In the genomic region with DNA sequence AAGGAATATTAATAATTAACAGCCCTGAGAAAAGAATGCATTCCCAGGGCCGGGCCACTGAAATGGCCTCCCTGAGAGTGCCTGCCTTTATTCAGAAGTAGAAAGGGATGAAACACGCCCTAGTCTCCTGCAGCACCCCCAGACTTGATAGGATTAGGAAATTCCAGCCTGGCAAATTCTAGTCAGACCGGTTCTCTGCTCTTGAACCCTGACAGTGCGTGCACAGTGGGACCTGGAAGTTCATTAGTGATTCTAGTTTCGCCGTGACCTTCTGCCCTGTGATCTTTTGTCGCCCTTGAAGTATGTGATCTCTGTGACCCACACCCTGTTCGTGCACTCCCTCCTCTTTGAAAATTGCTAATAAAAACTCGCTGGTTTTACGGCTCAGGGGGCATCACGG, we compare ENCODE assay signal across 12 cellular contexts. TPM values are rescaled to one million over a fixed set of nuclear protein-coding genes. Genes with fewer than 3 reads are reported as not detected.
DNase-seq lines count a peak whose midpoint lies in the region; FAIRE-seq and TF ChIP-seq lines count a peak whose summit lies in the region.
"Had no signal": no experiment of that assay in that cellular context is flagged by ENCODE, and none has a peak within 500 bp of the region (broad histone marks: within the 10 kb centered on the region; RNA-seq: fewer than 3 reads in every experiment).

No MANE protein-coding gene starts in this region.

- no peak overlapping the region for H3K27ac ChIP-seq in BLaER1 treated with 17β-estradiol and CSF1 and Interleukin-3, amounts not matched to agents 10 nM and 100 nM
- H3K27ac ChIP-seq in kidney (ENCODE audit: low read depth in 2 of 2, low read length in 2 of 2) = peak overlapping the region; percentile 1 to 57
- H3K27ac ChIP-seq: cardiac muscle cell, foreskin keratinocyte had no signal

- FAIRE-seq in kidney (lab: Jason Lieb, UNC) = no peak

- H3K9me3 ChIP-seq in BLaER1 treated with 17β-estradiol and CSF1 and Interleukin-3, amounts not matched to agents 10 nM and 100 nM (replicated peaks in 1 of 11) = 0 out of 22 replicates have a peak, but pooled peaks cover 0 to 3% (median 0%) of the 10 kb centered on the region in 11 experiments
- no peaks in the 10 kb centered on the region for H3K9me3 ChIP-seq in kidney (ENCODE audit: control insufficient read depth in 1 of 2, low read length in 2 of 2)
- H3K9me3 ChIP-seq: SK-N-SH had no signal

- peaks cover 13 to 25% (median 24%) of the 10 kb centered on the region in 11 experiments; a peak in 21 of 22 replicates for H4K20me1 ChIP-seq in BLaER1 treated with 17β-estradiol and CSF1 and Interleukin-3, amounts not matched to agents 10 nM and 100 nM

- H3K4me1 ChIP-seq in BLaER1 treated with 17β-estradiol and CSF1 and Interleukin-3, amounts not matched to agents 10 nM and 100 nM = peaks cover 54 to 79% (median 72%) of the 10 kb centered on the region in 10 experiments
- H3K4me1 ChIP-seq in kidney (ENCODE audit: control insufficient read depth in 1 of 2, insufficient read depth in 1 of 2, low read depth in 1 of 2, low read length in 2 of 2) = peaks cover 7 to 20% of the 10 kb centered on the region in 2 donors

- peak; percentile 56 for DNase-seq in NCI-H345 (lab: John Stamatoyannopoulos, UW)
- no peak for DNase-seq in kidney
- no peak for DNase-seq in activated CD4-positive, CD25-positive, alpha-beta regulatory T cell treated with anti-CD3 and anti-CD28 coated beads, Interleukin-2, amount 50 U/mL, for 72 hours
- DNase-seq in NOMO-1 treated with DMSO at 0.1 percent for 48 hours (lab: John Stamatoyannopoulos, UW; ENCODE audit: unreplicated experiment) = no peak
- DNase-seq in SKM-1 treated with dmso at 0.1 percent for 144 hours (lab: John Stamatoyannopoulos, UW; ENCODE audit: unreplicated experiment) = no peak
- DNase-seq: AML-193, foreskin keratinocyte, NCI-H2227 treated with DMSO at 0.1 percent for 48 hours, SK-N-SH had no signal

- no peak for TF ChIP-seq CTCF in kidney (IDR thresholded peaks at IDR 0.05; ENCODE audit: borderline replicate concordance, extremely low read depth, insufficient read depth)

- H3K9ac ChIP-seq in BLaER1 treated with 17β-estradiol and CSF1 and Interleukin-3, amounts not matched to agents 10 nM and 100 nM = peak overlapping the region in 2 of 11 experiments; percentile 11 to 43; a peak in 1 of 22 replicates
- H3K9ac ChIP-seq in kidney (ENCODE audit: low read length in 2 of 2) = no peak overlapping the region
- H3K9ac ChIP-seq: SK-N-SH had no signal

- intact Hi-C loops in kidney (cut with DNase I) = no loop called here

- peaks cover 3 to 22% (median 20%) of the 10 kb centered on the region in 11 experiments; a peak in 20 of 22 replicates for H3K36me3 ChIP-seq in BLaER1 treated with 17β-estradiol and CSF1 and Interleukin-3, amounts not matched to agents 10 nM and 100 nM
- H3K36me3 ChIP-seq in kidney (ENCODE audit: control insufficient read depth in 1 of 2, insufficient read depth in 2 of 2, low read length in 2 of 2) = no peaks in the 10 kb centered on the region
- H3K36me3 ChIP-seq: cardiac muscle cell had no signal

- peaks cover 0 to 13% (median 8%) of the 10 kb centered on the region in 11 experiments; a peak in 11 of 22 replicates for H3K27me3 ChIP-seq in BLaER1 treated with 17β-estradiol and CSF1 and Interleukin-3, amounts not matched to agents 10 nM and 100 nM
- H3K27me3 ChIP-seq: cardiac muscle cell, foreskin keratinocyte had no signal

- no peak overlapping the region for H3K4me3 ChIP-seq in BLaER1 treated with 17β-estradiol and CSF1 and Interleukin-3, amounts not matched to agents 10 nM and 100 nM
- peak overlapping the region in 1 of 2 donors; percentile 33 for H3K4me3 ChIP-seq in kidney (ENCODE audit: low read length in 2 of 2)
- H3K4me3 ChIP-seq: cardiac muscle cell had no signal

- H3K4me2 ChIP-seq in BLaER1 treated with 17β-estradiol and CSF1 and Interleukin-3, amounts not matched to agents 10 nM and 100 nM = peak overlapping the region; percentile 85 to 100 (median 99); a peak in 20 of 22 replicates
- H3K4me2 ChIP-seq: SK-N-SH had no signal

RNA-seq across cellular contexts. Expression of a gene that starts 2.1 kb away (rescaled TPM):
- total RNA-seq in kidney = 800 TPM
- polyA plus RNA-seq in kidney (ENCODE audit: insufficient read depth, low read depth, low replicate concordance) = 1,687 TPM

RNA-seq across cellular contexts. Expression of a gene that starts 25.3 kb away (rescaled TPM):
- total RNA-seq in kidney = 191 TPM
- 395 TPM for polyA plus RNA-seq in kidney (ENCODE audit: insufficient read depth, low read depth, low replicate concordance)

RNA-seq across cellular contexts. Expression of a gene that starts 48.3 kb away (rescaled TPM):
- 11.9 TPM for total RNA-seq in kidney
- polyA plus RNA-seq in kidney (ENCODE audit: insufficient read depth, low read depth, low replicate concordance) = 57.0 TPM

RNA-seq across cellular contexts. Expression of a gene that starts 58.1 kb away (rescaled TPM):
- total RNA-seq in kidney = not detected
- polyA plus RNA-seq in kidney (ENCODE audit: insufficient read depth, low read depth, low replicate concordance) = not detected
- total RNA-seq: cardiac muscle cell, foreskin keratinocyte had no signal
- polyA plus RNA-seq: foreskin keratinocyte, IgD-negative memory B cell, SK-N-SH had no signal

RNA-seq across cellular contexts. Expression of a gene that starts 58.2 kb away (rescaled TPM):
- total RNA-seq in kidney = not detected
- not detected for polyA plus RNA-seq in kidney (ENCODE audit: insufficient read depth, low read depth, low replicate concordance)
- total RNA-seq: cardiac muscle cell, foreskin keratinocyte had no signal
- polyA plus RNA-seq: cardiac muscle cell, foreskin keratinocyte, IgD-negative memory B cell, SK-N-SH had no signal

Comparison
In these comparisons a context has a peak if more than half of its experiments do, and no peak if none do; other contexts are left out.
1. H3K27ac ChIP-seq: peak in kidney (2 of 2); none in BLaER1 treated with 17β-estradiol and CSF1 and Interleukin-3, amounts not matched to agents 10 nM and 100 nM (0 of 11).